Comparison of ENCODE assay signal across 21 cellular contexts in the genomic region with DNA sequence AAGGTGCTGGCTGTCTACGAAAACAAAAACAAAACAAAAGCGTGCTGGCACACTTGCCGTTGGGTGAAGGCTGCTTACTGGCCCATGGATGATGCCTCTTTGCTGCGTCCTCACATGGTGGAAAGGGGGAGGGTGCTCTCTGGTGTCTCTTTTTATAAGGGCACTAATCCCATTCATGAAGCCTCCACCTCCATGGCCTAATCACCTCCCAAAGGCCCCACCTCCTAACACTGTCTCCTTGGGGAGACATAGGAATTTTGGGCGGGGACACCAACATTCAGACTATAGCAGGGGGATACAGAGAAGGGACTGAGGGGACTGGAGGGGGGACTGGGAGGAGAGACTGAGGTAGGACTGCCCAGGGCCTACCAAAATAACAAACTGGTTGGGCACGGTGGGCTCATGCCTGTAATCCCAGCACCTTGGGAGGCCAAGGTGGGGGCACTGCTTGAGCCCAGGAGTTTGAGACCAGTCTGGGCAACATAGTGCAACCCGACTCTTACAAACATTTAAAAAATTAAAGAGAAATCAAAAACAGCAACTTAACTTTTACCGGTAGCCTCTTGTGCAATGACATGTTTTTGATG.
"Had no signal": no experiment of that assay in that cellular context is flagged by ENCODE, and none has a peak within 500 bp of the region (broad histone marks: within the 10 kb centered on the region; RNA-seq: fewer than 3 reads in every experiment).

No MANE protein-coding gene starts in this region.

- H3K36me3 Mint-ChIP-seq: memory B cell; mesothelial cell of epicardium; natural killer cell; stimulated activated effector memory CD8-positive, alpha-beta T cell treated with anti-CD3 and anti-CD28 coated beads, Interleukin-12 subunit alpha, Interleukin-12 subunit beta, amount 100 ng/mL, for 72 hours had no signal

- H3K27ac ChIP-seq: dorsolateral prefrontal cortex, heart left ventricle, lower lobe of right lung, parathyroid adenoma, tibial artery, upper lobe of left lung, vagina had no signal

- H3K36me3 ChIP-seq: heart left ventricle, lower lobe of right lung, tibial artery, upper lobe of left lung, vagina had no signal

- H3K27me3 Mint-ChIP-seq: memory B cell; stimulated activated naive CD8-positive, alpha-beta T cell treated with anti-CD3 and anti-CD28 coated beads, Interleukin-15, Interleukin-2, amounts not matched to agents 100 ng/mL and 50 ng/mL, for 24 hours had no signal

- DNase-seq: cortex of kidney; dorsolateral prefrontal cortex; effector CD8-positive, alpha-beta T cell; heart left ventricle; hippocampal formation; kidney glomerular epithelial cell; lower lobe of right lung; natural killer cell; occipital lobe; small intestine; stimulated activated CD4-positive, alpha-beta T cell treated with anti-CD3 and anti-CD28 coated beads, Interleukin-12 subunit alpha, Interleukin-12 subunit beta, amount 100 ng/mL, for 4 hours; stimulated activated CD4-positive, alpha-beta T cell treated with anti-CD3 and anti-CD28 coated beads, Interleukin-2, amount 100 ng/mL, for 48 hours; tibial artery; upper lobe of left lung had no signal

- ATAC-seq: esophagus mucosa; heart left ventricle; lower lobe of right lung; natural killer cell; stimulated activated effector memory CD8-positive, alpha-beta T cell treated with anti-CD3 and anti-CD28 coated beads, Interleukin-12 subunit alpha, Interleukin-12 subunit beta, amount 100 ng/mL, for 72 hours had no signal

- H3K27me3 ChIP-seq: dorsolateral prefrontal cortex, heart left ventricle, tibial artery, upper lobe of left lung, vagina had no signal

- H3K9me3 ChIP-seq: heart left ventricle, lower lobe of right lung, tibial artery, upper lobe of left lung, vagina had no signal

- H3K4me3 Mint-ChIP-seq: memory B cell; mesothelial cell of epicardium; natural killer cell; stimulated activated effector memory CD8-positive, alpha-beta T cell treated with anti-CD3 and anti-CD28 coated beads, Interleukin-12 subunit alpha, Interleukin-12 subunit beta, amount 100 ng/mL, for 72 hours; stimulated activated naive CD8-positive, alpha-beta T cell treated with anti-CD3 and anti-CD28 coated beads, Interleukin-15, Interleukin-2, amounts not matched to agents 100 ng/mL and 50 ng/mL, for 24 hours had no signal

- H3K4me1 Mint-ChIP-seq: natural killer cell had no signal

- H3K27ac Mint-ChIP-seq: memory B cell; mesothelial cell of epicardium; natural killer cell; stimulated activated effector memory CD8-positive, alpha-beta T cell treated with anti-CD3 and anti-CD28 coated beads, Interleukin-12 subunit alpha, Interleukin-12 subunit beta, amount 100 ng/mL, for 72 hours; stimulated activated naive CD8-positive, alpha-beta T cell treated with anti-CD3 and anti-CD28 coated beads, Interleukin-15, Interleukin-2, amounts not matched to agents 100 ng/mL and 50 ng/mL, for 24 hours had no signal

- H3K9me3 Mint-ChIP-seq: memory B cell; mesothelial cell of epicardium; natural killer cell; stimulated activated effector memory CD8-positive, alpha-beta T cell treated with anti-CD3 and anti-CD28 coated beads, Interleukin-12 subunit alpha, Interleukin-12 subunit beta, amount 100 ng/mL, for 72 hours; stimulated activated naive CD8-positive, alpha-beta T cell treated with anti-CD3 and anti-CD28 coated beads, Interleukin-15, Interleukin-2, amounts not matched to agents 100 ng/mL and 50 ng/mL, for 24 hours had no signal

- H3K4me1 ChIP-seq: lower lobe of right lung, tibial artery, upper lobe of left lung, vagina had no signal

- H3K4me3 ChIP-seq: dorsolateral prefrontal cortex, heart left ventricle, lower lobe of right lung, tibial artery, upper lobe of left lung, vagina had no signal
